Comparison of ENCODE assay signal across 15 cellular contexts in genomic region chr1:158101455-158101854, GRCh38.
"Had no signal": no experiment of that assay in that cellular context is flagged by ENCODE, and none has a peak within 500 bp of the region (broad histone marks: within the 10 kb centered on the region; RNA-seq: fewer than 3 reads in every experiment).

No MANE protein-coding gene starts in this region.

- H3K27ac ChIP-seq: coronary artery, ovary, VCaP had no signal

- H3K27me3 ChIP-seq: ovary had no signal

- DNase-seq: activated CD4-positive, alpha-beta memory T cell treated with anti-CD3 and anti-CD28 coated beads, Interleukin-2, amount 10 ng/mL, durations not matched to agents 7 days and 5 days; activated CD4-positive, alpha-beta T cell treated with anti-CD3 and anti-CD28 coated beads for 36 hours; activated naive CD8-positive, alpha-beta T cell treated with anti-CD3 and anti-CD28 coated beads, Interleukin-2, amount 10 ng/mL, durations not matched to agents 7 days and 5 days; activated T-cell treated with anti-CD3 and anti-CD28 coated beads, Interleukin-2, amount 50 U/mL, for 48 hours; caudate nucleus; effector memory CD4-positive, alpha-beta T cell; immature natural killer cell; left colon; ovary; stimulated activated CD4-positive, alpha-beta T cell treated with anti-CD3 and anti-CD28 coated beads, Interleukin-2, amount 100 ng/mL, for 48 hours; stimulated activated naive CD4-positive, alpha-beta T cell treated with Interleukin-2 at 50 U/mL for 16 hours; T-cell; T1000 had no signal

- H3K36me3 ChIP-seq: ovary had no signal

- ATAC-seq: T-cell had no signal

- H3K9me3 ChIP-seq: ovary had no signal

- H3K4me3 ChIP-seq: coronary artery, ovary had no signal
